ENCODE assay signal across 12 cellular contexts in genomic region chr17:35630530-35631148, GRCh38.
DNase-seq lines count a peak whose midpoint lies in the region; TF ChIP-seq lines count a peak whose summit lies in the region.
"Had no signal": no experiment of that assay in that cellular context is flagged by ENCODE, and none has a peak within 500 bp of the region (broad histone marks: within the 10 kb centered on the region; RNA-seq: fewer than 3 reads in every experiment).

No MANE protein-coding gene starts in this region.

- TF ChIP-seq CTCF in HEK293 (tag by site-specific recombination; IDR thresholded peaks at IDR 0.05) = no peak

- peaks cover 51 to 71% of the 10 kb centered on the region in 2 experiments for H3K36me3 ChIP-seq in HEK293 (ENCODE audit: control insufficient read depth in 2 of 2, insufficient read depth in 1 of 2, low read length in 2 of 2)

- in situ Hi-C loops in ACHN (cut with HindIII; ENCODE audit: low pct_ligation_motif_present, low pct_unique_long_range_greater_than_20kb, low sequenced_read_pairs) = no loop called here
- in situ Hi-C loops in KBM-7 (cut with MboI; ENCODE audit: low pct_unique_long_range_greater_than_20kb, low sequenced_read_pairs) = no loop called here

- H3K9me3 ChIP-seq in HEK293 (ENCODE audit: control insufficient read depth, insufficient read depth, low read depth, low read length) = no peaks in the 10 kb centered on the region

- no peak overlapping the region for H3K27ac ChIP-seq in HEK293 (ENCODE audit: extremely low read depth, low read depth, low read length)
- H3K27ac ChIP-seq: parathyroid adenoma had no signal

- DNase-seq in ACHN (peak; percentile 29), astrocyte of the hippocampus (ENCODE audit: low read depth, low spot score) (peak; percentile 65), iPS-NIHi7 (ENCODE audit: extremely low spot score) (peak; percentile 10), KBM-7 (no peak), GF-D8 (lab: John Stamatoyannopoulos, UW) (no peak), putamen (ENCODE audit: low spot score) (no peak), RPMI8226 (no peak)
- DNase-seq: CD4-positive, alpha-beta T cell; NCI-H510A treated with DMSO at 0.1 percent for 48 hours; stimulated activated CD4-positive, alpha-beta T cell treated with anti-CD3 and anti-CD28 coated beads, Interleukin-4, amount 100 ng/mL, for 24 hours had no signal

- no peak overlapping the region for H3K4me3 ChIP-seq in HEK293 (ENCODE audit: low read depth, low read length)

- POLR2A ChIA-PET in HEK293 (lab: Yijun Ruan, JAX) = no interaction called here

- no peaks in the 10 kb centered on the region for H3K4me1 ChIP-seq in HEK293 (ENCODE audit: control insufficient read depth, insufficient read depth, low read length)

- CTCF ChIA-PET in HEK293 (lab: Yijun Ruan, JAX) = interaction anchor here (2.3 kb wide), 1 partner anchor 116 kb away, joined by 8 read pairs; no protein-coding TSS in a partner anchor

TF ChIP-seq in HEK293, 187 proteins besides CTCF, POLR2A, EP300 and RAD21:
- TF ChIP-seq, protein P1, sequence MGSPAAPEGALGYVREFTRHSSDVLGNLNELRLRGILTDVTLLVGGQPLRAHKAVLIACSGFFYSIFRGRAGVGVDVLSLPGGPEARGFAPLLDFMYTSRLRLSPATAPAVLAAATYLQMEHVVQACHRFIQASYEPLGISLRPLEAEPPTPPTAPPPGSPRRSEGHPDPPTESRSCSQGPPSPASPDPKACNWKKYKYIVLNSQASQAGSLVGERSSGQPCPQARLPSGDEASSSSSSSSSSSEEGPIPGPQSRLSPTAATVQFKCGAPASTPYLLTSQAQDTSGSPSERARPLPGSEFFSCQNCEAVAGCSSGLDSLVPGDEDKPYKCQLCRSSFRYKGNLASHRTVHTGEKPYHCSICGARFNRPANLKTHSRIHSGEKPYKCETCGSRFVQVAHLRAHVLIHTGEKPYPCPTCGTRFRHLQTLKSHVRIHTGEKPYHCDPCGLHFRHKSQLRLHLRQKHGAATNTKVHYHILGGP (tag by site-specific recombination; IDR thresholded peaks at IDR 0.05) = peak; percentile 56; the same call in 1 of the 2 replicates
- TF ChIP-seq PRDM1 (tag by site-specific recombination; IDR thresholded peaks at IDR 0.05) = peak; percentile 50; the same call in 1 of the 2 replicates
- no peak for TF ChIP-seq BCL11A (tag by site-specific recombination; IDR thresholded peaks at IDR 0.05; ENCODE audit: low read depth)

Comparison
In these comparisons a context has a peak if more than half of its experiments do, and no peak if none do; other contexts are left out.
1. DNase-seq: peak in ACHN (single experiment), astrocyte of the hippocampus (single experiment) and iPS-NIHi7 (single experiment); none in KBM-7 (single experiment), GF-D8 (single experiment), putamen (single experiment) and RPMI8226 (single experiment).